ENCODE assay signal across 8 cellular contexts in genomic region chr22:19714320-19715252, GRCh38. TPM values are rescaled to one million over a fixed set of nuclear protein-coding genes. Genes with fewer than 3 reads are reported as not detected.
DNase-seq lines count a peak whose midpoint lies in the region; ATAC-seq and TF ChIP-seq lines count a peak whose summit lies in the region.

SEPTIN5 (plus strand) TSS chr22:19714503; CDS start chr22:19714589, 86 bp downstream.

- TF ChIP-seq EP300 in ovary (IDR thresholded peaks at IDR 0.05) = no peak

- H3K27me3 Mint-ChIP-seq in T-helper 17 cell = peaks cover 19% of the 10 kb centered on the region

- no peak within 1 kb of the TSS for H3K27ac ChIP-seq in ovary

- H3K27me3 ChIP-seq in ovary = no peaks in the 10 kb centered on the region

- H3K36me3 ChIP-seq in ES-I3 (ENCODE audit: insufficient read depth, low read length) = no peaks in the 10 kb centered on the region
- H3K36me3 ChIP-seq in ovary = no peaks in the 10 kb centered on the region

- no peak within 1 kb of the TSS for H3K27ac Mint-ChIP-seq in T-helper 17 cell

- H3K4me3 ChIP-seq in foreskin fibroblast (ENCODE audit: low read depth in 1 of 2, low read length in 2 of 2) (peak within 1 kb of the TSS; percentile 51 to 60), ovary (peak within 1 kb of the TSS; percentile 57)

- H3K4me1 Mint-ChIP-seq in T-helper 17 cell = peaks cover 5% of the 10 kb centered on the region

- H3K9ac ChIP-seq in ES-I3 (ENCODE audit: low read depth, low read length) = peak within 1 kb of the TSS; percentile 50; the same call in 1 of the 2 replicates

- no peak for ATAC-seq in T-helper 17 cell
- ATAC-seq in HG03571 (IDR thresholded peaks at IDR 0.05; ENCODE audit: unreplicated experiment) = no peak

- intact Hi-C loops in ovary (cut with DNase I) = no loop called here

- DNase-seq in T-helper 17 cell (no peak), foreskin fibroblast (no peak), ovary (peak in 2 of 5 donors; percentile 51), EL (no peak), cerebellar cortex (ENCODE audit: low spot score) (no peak), globus pallidus (ENCODE audit: low spot score) (no peak)

- TF ChIP-seq POLR2A in ovary (IDR thresholded peaks at IDR 0.05) = no peak

- peaks cover 2% of the 10 kb centered on the region; the same call in 1 of the 2 replicates for H3K4me1 ChIP-seq in ES-I3 (ENCODE audit: insufficient read depth, low read length)
- peaks cover 13% of the 10 kb centered on the region for H3K4me1 ChIP-seq in ovary (ENCODE audit: insufficient read depth)

- no peaks in the 10 kb centered on the region for H3K9me3 ChIP-seq in ES-I3 (ENCODE audit: control insufficient read depth, insufficient read depth, low read length)
- no peaks in the 10 kb centered on the region for H3K9me3 ChIP-seq in T-helper 17 cell (ENCODE audit: control insufficient read depth, low read length, poor library complexity, severe bottlenecking)
- H3K9me3 ChIP-seq in ovary = no peaks in the 10 kb centered on the region

- WGBS in ovary, 3 donors = 1 to 9% (median 2%) methylated on average over 5 to 104 of the region's 104 CpGs

- no peak for TF ChIP-seq CTCF in foreskin fibroblast (IDR thresholded peaks at IDR 0.05; ENCODE audit: low read depth, low read length)
- no peak for TF ChIP-seq CTCF in ovary (IDR thresholded peaks at IDR 0.05)

- H3K4me3 Mint-ChIP-seq in T-helper 17 cell = peak within 1 kb of the TSS; percentile 78

- no peaks in the 10 kb centered on the region for H3K36me3 Mint-ChIP-seq in T-helper 17 cell (ENCODE audit: low read depth)

RNA-seq across cellular contexts. Expression of gene SEPTIN5, which starts in this region (rescaled TPM):
- total RNA-seq in T-helper 17 cell (10 to 100 TPM in 1 of 2 donors, 1 to 10 TPM in 1; 2.8 to 54.7 TPM), ovary (10 to 100 TPM; 21.0 to 55.0 (median 38.9) TPM)
- polyA plus RNA-seq in ovary = 10 to 100 TPM; 29.2 to 30.9 TPM
